ENCODE assay signal across 1 cellular context in the genomic region with DNA sequence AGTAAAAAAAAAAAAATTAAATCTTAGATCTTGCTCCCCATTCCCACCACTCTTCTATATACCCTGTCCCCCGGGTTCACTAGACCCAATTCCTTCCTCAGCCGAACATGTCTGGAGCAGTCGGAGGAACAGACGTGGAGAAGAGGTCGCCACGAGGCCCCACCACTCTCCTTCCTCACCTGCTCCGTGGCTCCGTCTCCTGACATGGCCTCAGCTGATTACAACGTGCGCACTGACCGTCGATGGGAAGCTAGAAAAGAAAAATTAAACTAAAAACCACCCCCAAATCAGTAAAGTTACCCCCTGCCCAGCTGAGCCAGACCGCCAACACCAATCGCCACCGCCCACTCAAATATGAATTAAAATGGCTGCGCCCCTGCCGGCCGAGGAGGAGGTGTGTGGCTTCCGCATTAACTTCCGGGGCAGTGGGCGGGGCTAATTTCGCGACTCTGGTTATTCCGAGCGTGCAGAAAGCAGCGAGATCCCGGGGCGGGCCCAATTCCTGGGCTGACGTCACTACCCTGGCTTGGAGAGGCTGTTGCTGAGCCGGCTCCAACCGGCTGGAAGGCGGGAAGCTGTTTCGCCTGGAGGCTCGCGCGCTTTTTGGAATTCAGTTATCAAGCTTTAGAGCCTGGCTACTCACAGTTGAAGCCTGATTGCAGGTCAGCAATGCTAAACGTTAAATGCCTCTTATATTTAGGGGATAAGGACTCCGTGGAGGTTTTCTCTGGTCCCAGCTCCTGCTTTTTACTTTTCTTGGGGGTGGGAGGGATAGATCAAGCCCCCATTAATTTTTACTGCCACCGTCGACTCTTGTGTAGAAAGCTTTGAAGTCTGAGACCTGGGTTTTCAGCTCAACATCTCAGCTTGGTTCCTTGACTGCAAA.
TF ChIP-seq lines count a peak whose summit lies in the region.

CSTF3 (minus strand) TSS at position 361 of the 886 bp plus-strand sequence; CDS start at position 206, 155 bp downstream.

TF ChIP-seq in K562, 482 proteins besides CTCF, POLR2A, EP300 and RAD21 (continued from another document and continues in another):
- no peak for TF ChIP-seq RAD51 (IDR thresholded peaks at IDR 0.05; ENCODE audit: borderline replicate concordance, low read depth)
- no peak for TF ChIP-seq SMC3 (conservative IDR thresholded peaks at IDR 0.05; ENCODE audit: insufficient read depth, low read depth, low read length)
- no peak for TF ChIP-seq HMG20B (CRISPR knock-in tag; IDR thresholded peaks at IDR 0.05)
- no peak for TF ChIP-seq YBX1 (IDR thresholded peaks at IDR 0.05)
- 0 out of 2 replicates have a peak, but pooled peaks have one; percentile 6 for TF ChIP-seq ZNF316 (IDR thresholded peaks at IDR 0.05)
- no peak for TF ChIP-seq CAMTA2 (CRISPR knock-in tag; conservative IDR thresholded peaks at IDR 0.05)
- TF ChIP-seq ZSCAN32 (CRISPR knock-in tag; IDR thresholded peaks at IDR 0.05) = no peak
- TF ChIP-seq EHMT2 (IDR thresholded peaks at IDR 0.05) = no peak
- no peak for TF ChIP-seq ID3 (CRISPR knock-in tag; IDR thresholded peaks at IDR 0.05)
- peak; percentile 86 for TF ChIP-seq ID3 (tag; IDR thresholded peaks at IDR 0.05)
- TF ChIP-seq, protein P1, sequence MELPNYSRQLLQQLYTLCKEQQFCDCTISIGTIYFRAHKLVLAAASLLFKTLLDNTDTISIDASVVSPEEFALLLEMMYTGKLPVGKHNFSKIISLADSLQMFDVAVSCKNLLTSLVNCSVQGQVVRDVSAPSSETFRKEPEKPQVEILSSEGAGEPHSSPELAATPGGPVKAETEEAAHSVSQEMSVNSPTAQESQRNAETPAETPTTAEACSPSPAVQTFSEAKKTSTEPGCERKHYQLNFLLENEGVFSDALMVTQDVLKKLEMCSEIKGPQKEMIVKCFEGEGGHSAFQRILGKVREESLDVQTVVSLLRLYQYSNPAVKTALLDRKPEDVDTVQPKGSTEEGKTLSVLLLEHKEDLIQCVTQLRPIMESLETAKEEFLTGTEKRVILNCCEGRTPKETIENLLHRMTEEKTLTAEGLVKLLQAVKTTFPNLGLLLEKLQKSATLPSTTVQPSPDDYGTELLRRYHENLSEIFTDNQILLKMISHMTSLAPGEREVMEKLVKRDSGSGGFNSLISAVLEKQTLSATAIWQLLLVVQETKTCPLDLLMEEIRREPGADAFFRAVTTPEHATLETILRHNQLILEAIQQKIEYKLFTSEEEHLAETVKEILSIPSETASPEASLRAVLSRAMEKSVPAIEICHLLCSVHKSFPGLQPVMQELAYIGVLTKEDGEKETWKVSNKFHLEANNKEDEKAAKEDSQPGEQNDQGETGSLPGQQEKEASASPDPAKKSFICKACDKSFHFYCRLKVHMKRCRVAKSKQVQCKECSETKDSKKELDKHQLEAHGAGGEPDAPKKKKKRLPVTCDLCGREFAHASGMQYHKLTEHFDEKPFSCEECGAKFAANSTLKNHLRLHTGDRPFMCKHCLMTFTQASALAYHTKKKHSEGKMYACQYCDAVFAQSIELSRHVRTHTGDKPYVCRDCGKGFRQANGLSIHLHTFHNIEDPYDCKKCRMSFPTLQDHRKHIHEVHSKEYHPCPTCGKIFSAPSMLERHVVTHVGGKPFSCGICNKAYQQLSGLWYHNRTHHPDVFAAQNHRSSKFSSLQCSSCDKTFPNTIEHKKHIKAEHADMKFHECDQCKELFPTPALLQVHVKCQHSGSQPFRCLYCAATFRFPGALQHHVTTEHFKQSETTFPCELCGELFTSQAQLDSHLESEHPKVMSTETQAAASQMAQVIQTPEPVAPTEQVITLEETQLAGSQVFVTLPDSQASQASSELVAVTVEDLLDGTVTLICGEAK (IDR thresholded peaks at IDR 0.05) = peak; percentile 93
- TF ChIP-seq, protein P1 (CRISPR knock-in tag; IDR thresholded peaks at IDR 0.05) = no peak
- no peak for TF ChIP-seq USF1 (CRISPR knock-in tag; IDR thresholded peaks at IDR 0.05)
- no peak for TF ChIP-seq ZFP36 (IDR thresholded peaks at IDR 0.05; ENCODE audit: low read depth, low read length, partially characterized antibody)
- TF ChIP-seq FOXM1 (IDR thresholded peaks at IDR 0.05; ENCODE audit: low read depth) = peak; percentile 83
- TF ChIP-seq FOXM1 (CRISPR knock-in tag; IDR thresholded peaks at IDR 0.05; ENCODE audit: low read depth) = peak; percentile 76; the same call in 1 of the 2 replicates
- TF ChIP-seq ZNF143 (CRISPR knock-in tag; IDR thresholded peaks at IDR 0.05) = no peak
- TF ChIP-seq ZNF384 (IDR thresholded peaks at IDR 0.05; ENCODE audit: low read depth, low read length) = no peak
- no peak for TF ChIP-seq REST (CRISPR knock-in tag; IDR thresholded peaks at IDR 0.05; ENCODE audit: low read depth)
- TF ChIP-seq FOXP1 (CRISPR knock-in tag; IDR thresholded peaks at IDR 0.05) = peak; percentile 95
- peak; percentile 98 for TF ChIP-seq JUN (IDR thresholded peaks at IDR 0.05; ENCODE audit: borderline replicate concordance, low read depth, low read length)
- peak; percentile 80; the same call in 1 of the 2 replicates for TF ChIP-seq JUN (CRISPR knock-in tag; IDR thresholded peaks at IDR 0.05; ENCODE audit: borderline replicate concordance)
- peak; percentile 81 for TF ChIP-seq ZNF589 (CRISPR knock-in tag; IDR thresholded peaks at IDR 0.05; ENCODE audit: low read depth)
- no peak for TF ChIP-seq ZBTB2 (IDR thresholded peaks at IDR 0.05)
- TF ChIP-seq MXD1 (CRISPR knock-in tag; IDR thresholded peaks at IDR 0.05; ENCODE audit: borderline replicate concordance, poor library complexity, severe bottlenecking) = no peak
- no peak for TF ChIP-seq EWSR1 (IDR thresholded peaks at IDR 0.05; ENCODE audit: borderline replicate concordance, low read depth, partially characterized antibody)
- TF ChIP-seq TAF15 (IDR thresholded peaks at IDR 0.05; ENCODE audit: low read depth, low read length) = no peak
- peak; percentile 27; the same call in 1 of the 2 replicates for TF ChIP-seq ZNF12 (CRISPR knock-in tag; IDR thresholded peaks at IDR 0.05)
- TF ChIP-seq, protein P2, sequence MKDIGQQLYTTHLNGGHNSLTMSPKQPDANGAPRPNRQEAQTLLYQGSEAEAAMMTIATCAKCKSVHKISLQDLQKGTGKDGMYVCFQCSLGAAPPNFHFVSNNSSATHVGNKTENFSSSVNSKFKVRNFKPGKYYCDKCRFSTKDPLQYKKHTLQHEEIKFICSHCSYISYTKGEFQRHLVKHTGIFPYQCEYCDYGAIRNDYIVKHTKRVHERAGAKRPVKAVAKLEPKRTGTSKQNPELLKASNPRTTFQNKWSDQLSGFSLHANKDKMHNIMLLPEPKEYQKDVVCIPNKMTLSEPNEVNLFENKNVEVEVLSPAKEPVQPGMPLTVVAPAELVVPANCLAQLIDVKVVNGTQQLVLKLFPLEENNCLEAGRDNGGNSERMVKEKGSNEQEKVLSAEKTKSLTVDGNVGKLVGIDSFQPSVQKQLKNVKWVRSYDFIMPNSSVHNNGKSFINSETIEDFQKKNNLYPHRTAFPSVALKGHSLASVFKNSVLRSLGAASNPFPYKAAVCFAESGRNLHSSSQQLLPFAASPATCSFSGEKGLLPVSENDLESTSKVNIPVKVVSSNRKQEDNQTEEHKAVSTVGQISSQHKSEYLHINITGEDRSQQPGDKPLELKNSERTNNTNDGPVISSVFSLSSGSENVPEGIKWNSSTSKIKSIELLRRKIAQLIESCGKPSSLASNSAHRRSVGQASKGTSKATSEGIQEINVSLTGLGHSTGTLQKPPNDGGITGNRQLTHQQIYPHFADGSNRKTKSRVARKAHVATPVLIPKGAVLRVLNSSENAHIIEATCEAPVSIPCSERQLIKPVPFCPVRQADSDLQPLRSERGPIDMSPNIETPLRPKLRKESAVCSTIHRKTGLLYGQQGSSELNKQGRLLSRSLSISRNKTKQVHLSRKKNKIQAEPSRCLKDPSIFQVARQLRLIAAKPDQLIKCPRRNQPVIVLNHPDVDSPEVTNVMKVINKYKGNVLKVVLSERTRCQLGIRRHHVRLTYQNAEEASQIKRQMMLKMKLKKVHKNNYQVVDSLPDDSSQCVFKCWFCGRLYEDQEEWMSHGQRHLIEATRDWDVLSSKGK (CRISPR knock-in tag; IDR thresholded peaks at IDR 0.05) = no peak
- TF ChIP-seq CXXC5 (CRISPR knock-in tag; IDR thresholded peaks at IDR 0.05) = peak; percentile 92
- no peak for TF ChIP-seq PRMT5 (CRISPR knock-in tag; IDR thresholded peaks at IDR 0.05)
- peak; percentile 99 for TF ChIP-seq NR2C1 (IDR thresholded peaks at IDR 0.05)
- TF ChIP-seq NR2C1 (tag; IDR thresholded peaks at IDR 0.05) = peak; percentile 99
- peak; percentile 78; the same call in 1 of the 2 replicates for TF ChIP-seq LEF1 (IDR thresholded peaks at IDR 0.05)
- TF ChIP-seq POLR3A (IDR thresholded peaks at IDR 0.05; ENCODE audit: borderline replicate concordance, extremely low read depth, insufficient read depth, insufficient read length) = no peak
- TF ChIP-seq GTF2F1 (IDR thresholded peaks at IDR 0.05; ENCODE audit: low read depth, low read length) = peak; percentile 69; the same call in 1 of the 2 replicates
- 0 out of 4 replicates have a peak, but pooled peaks of 1 of the 2 experiments have one; percentile 4 for TF ChIP-seq NONO (IDR thresholded peaks at IDR 0.05; ENCODE audit: low read depth in 2 of 2, low read length in 1 of 2)
- TF ChIP-seq ZBED1 (IDR thresholded peaks at IDR 0.05) = no peak; the same call in 1 of the 2 replicates
- no peak for TF ChIP-seq ZNF124 (CRISPR knock-in tag; IDR thresholded peaks at IDR 0.05)
- 0 out of 2 replicates have a peak, but pooled peaks have one; percentile 54 for TF ChIP-seq MECOM (CRISPR knock-in tag; IDR thresholded peaks at IDR 0.05)
- TF ChIP-seq FOXA1 (IDR thresholded peaks at IDR 0.05; ENCODE audit: borderline replicate concordance) = no peak
